9 cellular contexts compared by ENCODE assay signal in genomic region chr12:46918631-46919030, GRCh38.
"Had no signal": no experiment of that assay in that cellular context is flagged by ENCODE, and none has a peak within 500 bp of the region (broad histone marks: within the 10 kb centered on the region; RNA-seq: fewer than 3 reads in every experiment).

No MANE protein-coding gene starts in this region.

- H3K27ac ChIP-seq: GM23248 had no signal

- H3K4me2 ChIP-seq: GM23338 had no signal

- ATAC-seq: GM23338, HCT116 had no signal

- H2AFZ ChIP-seq: GM23338 had no signal

- H3K9me3 ChIP-seq: HAP-1 had no signal

- H3K9ac ChIP-seq: GM23248 had no signal

- H3K4me3 ChIP-seq: GM23248, GM23338, HAP-1 had no signal

- H3K4me3 Mint-ChIP-seq: GM23338, H9, HFFc6 had no signal

- H3K36me3 ChIP-seq: HAP-1 had no signal

- DNase-seq: GM23248, GOT3, H7, H9, HCEC 1CT, HFFc6 had no signal

- H3K4me1 Mint-ChIP-seq: GM23338, H9 had no signal

- H3K27ac Mint-ChIP-seq: GM23338, H9 had no signal

- H3K4me1 ChIP-seq: HAP-1 had no signal

- H3K9me3 Mint-ChIP-seq: GM23338, H9 had no signal
